ENCODE assay signal across 8 cellular contexts in the genomic region with DNA sequence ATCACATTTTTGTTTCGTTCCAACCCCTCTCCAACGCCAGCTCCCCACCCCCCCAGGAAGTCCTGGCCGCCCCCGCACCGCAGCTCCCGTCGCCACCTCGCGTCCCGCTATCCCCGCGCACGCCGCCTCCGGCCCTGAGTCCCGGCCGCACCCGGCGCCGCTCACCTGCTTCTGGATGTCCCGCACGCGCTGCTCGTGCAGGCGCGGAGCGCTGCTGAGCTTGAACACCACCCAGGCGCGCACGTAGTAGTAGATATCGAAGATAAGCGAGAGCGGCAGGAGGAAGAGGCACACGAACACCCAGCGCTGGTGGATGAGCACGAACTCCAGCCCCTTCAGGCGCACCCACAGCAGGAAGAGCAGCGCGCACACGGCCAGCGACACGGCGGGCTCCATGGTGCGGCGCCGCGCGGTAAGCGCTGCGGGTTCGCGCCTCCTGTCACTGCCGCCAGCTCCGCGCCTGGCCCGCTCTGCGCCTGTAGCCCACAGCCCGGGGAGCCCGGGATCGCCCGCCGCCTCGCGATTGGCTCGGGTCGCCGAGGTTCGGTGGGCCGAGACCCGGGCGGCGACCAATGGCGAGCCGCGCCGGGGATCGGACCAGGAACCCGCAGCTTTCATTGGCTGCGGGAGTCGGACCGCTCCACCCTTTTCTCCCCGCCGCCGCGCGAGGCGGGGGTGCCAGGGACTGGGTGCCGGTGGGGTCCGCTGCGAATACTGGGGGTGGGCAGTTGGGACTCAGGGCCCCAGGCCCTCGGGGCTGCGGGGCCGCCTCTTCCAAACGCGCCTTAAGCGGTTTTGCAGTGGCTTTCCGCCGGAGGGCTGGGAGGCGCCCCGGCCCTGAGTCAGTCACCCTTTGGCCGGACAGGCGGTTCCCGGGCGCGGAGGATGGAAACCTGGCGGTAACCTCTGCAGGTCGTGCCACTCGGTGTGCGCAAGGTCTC. TPM values are rescaled to one million over a fixed set of nuclear protein-coding genes. Genes with fewer than 3 reads are reported as not detected.
A peak's percentile ranks its signal among the peaks of the same experiment; 100 is the strongest.
DNase-seq lines count a peak whose midpoint lies in the region; ATAC-seq, FAIRE-seq and TF ChIP-seq lines count a peak whose summit lies in the region.

A gene with protein sequence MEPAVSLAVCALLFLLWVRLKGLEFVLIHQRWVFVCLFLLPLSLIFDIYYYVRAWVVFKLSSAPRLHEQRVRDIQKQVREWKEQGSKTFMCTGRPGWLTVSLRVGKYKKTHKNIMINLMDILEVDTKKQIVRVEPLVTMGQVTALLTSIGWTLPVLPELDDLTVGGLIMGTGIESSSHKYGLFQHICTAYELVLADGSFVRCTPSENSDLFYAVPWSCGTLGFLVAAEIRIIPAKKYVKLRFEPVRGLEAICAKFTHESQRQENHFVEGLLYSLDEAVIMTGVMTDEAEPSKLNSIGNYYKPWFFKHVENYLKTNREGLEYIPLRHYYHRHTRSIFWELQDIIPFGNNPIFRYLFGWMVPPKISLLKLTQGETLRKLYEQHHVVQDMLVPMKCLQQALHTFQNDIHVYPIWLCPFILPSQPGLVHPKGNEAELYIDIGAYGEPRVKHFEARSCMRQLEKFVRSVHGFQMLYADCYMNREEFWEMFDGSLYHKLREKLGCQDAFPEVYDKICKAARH (minus strand): TSS at position 472 of the 941 bp plus-strand sequence. CDS start 76 bp downstream, at position 396.

- 0% methylated on average over 98 to 109 of the region's 109 CpGs for WGBS in pancreas, 2 donors

- H3K4me1 Mint-ChIP-seq in activated naive CD8-positive, alpha-beta T cell treated with anti-CD3 and anti-CD28 coated beads, Interleukin-2, amount 10 ng/mL, durations not matched to agents 7 days and 5 days: peaks cover 31% of the 10 kb centered on the region

- H3K9me3 ChIP-seq in HAP-1 (no peaks in the 10 kb centered on the region), MG63 (no peaks in the 10 kb centered on the region), pancreas (no peaks in the 10 kb centered on the region), tibial artery (no peaks in the 10 kb centered on the region)

- H3K27me3 Mint-ChIP-seq in activated naive CD8-positive, alpha-beta T cell treated with anti-CD3 and anti-CD28 coated beads, Interleukin-2, amount 10 ng/mL, durations not matched to agents 7 days and 5 days: peaks cover 22% of the 10 kb centered on the region

- peak within 1 kb of the TSS; percentile 96 for H3K4me3 Mint-ChIP-seq in activated naive CD8-positive, alpha-beta T cell treated with anti-CD3 and anti-CD28 coated beads, Interleukin-2, amount 10 ng/mL, durations not matched to agents 7 days and 5 days

- POLR2A ChIA-PET in activated naive CD8-positive, alpha-beta T cell treated with anti-CD3 and anti-CD28 coated beads, Interleukin-2, amount 10 ng/mL, durations not matched to agents 7 days and 5 days (lab: Charles Lee): interaction anchor here (0.6 to 1.9 kb wide), 4 partner anchors 14 to 86 kb away, joined by 3 to 6 read pairs (median 5); a partner anchor contains a TSS

- DNase-seq in GM04504 (ENCODE audit: low read depth) (peak; percentile 66), HAP-1 (ENCODE audit: low spot score in 2 of 2) (peak; percentile 85 to 90), MG63 (peak; percentile 92), SKM-1 treated with dmso at 0.1 percent for 144 hours (lab: John Stamatoyannopoulos, UW; ENCODE audit: unreplicated experiment) (peak; percentile 77), Right ventricle myocardium inferior (ENCODE audit: missing footprints) (peak; percentile 92), pancreas (peak; percentile 69 to 94 (median 82)), tibial artery (peak; percentile 80 to 89)
- peak; percentile 86 for DNase-seq in activated naive CD8-positive, alpha-beta T cell treated with anti-CD3 and anti-CD28 coated beads, Interleukin-2, amount 10 ng/mL, durations not matched to agents 7 days and 5 days

- in situ Hi-C loops in HAP-1 (cut with MboI; ENCODE audit: low sequenced_read_pairs): no loop called here

- H3K36me3 ChIP-seq in HAP-1 (replicated peaks) (peaks cover 27% of the 10 kb centered on the region), MG63 (peaks cover 39% of the 10 kb centered on the region), pancreas (no peaks in the 10 kb centered on the region), tibial artery (peaks cover 0 to 5% (median 0%) of the 10 kb centered on the region in 3 donors)

- H3K9me3 Mint-ChIP-seq in activated naive CD8-positive, alpha-beta T cell treated with anti-CD3 and anti-CD28 coated beads, Interleukin-2, amount 10 ng/mL, durations not matched to agents 7 days and 5 days: no peaks in the 10 kb centered on the region

- no peak for FAIRE-seq in pancreas (lab: Jason Lieb, UNC)

- H3K27ac ChIP-seq in pancreas (peak within 1 kb of the TSS in 3 of 4 donors; percentile 35 to 74 (median 69)), tibial artery (peak within 1 kb of the TSS; percentile 54 to 62)

- H3K4me3 ChIP-seq in HAP-1 (peak within 1 kb of the TSS; percentile 84), MG63 (peak within 1 kb of the TSS; percentile 97), pancreas (peak within 1 kb of the TSS; percentile 47 to 93 (median 82)), tibial artery (peak within 1 kb of the TSS; percentile 70 to 92)

- peak within 1 kb of the TSS; percentile 87 for H3K27ac Mint-ChIP-seq in activated naive CD8-positive, alpha-beta T cell treated with anti-CD3 and anti-CD28 coated beads, Interleukin-2, amount 10 ng/mL, durations not matched to agents 7 days and 5 days

- peak; percentile 96 for ATAC-seq in activated naive CD8-positive, alpha-beta T cell treated with anti-CD3 and anti-CD28 coated beads, Interleukin-2, amount 10 ng/mL, durations not matched to agents 7 days and 5 days (ENCODE audit: low read depth)
- peak; percentile 98 for ATAC-seq in Right ventricle myocardium inferior
- ATAC-seq in pancreas: peak; percentile 90 to 94 (median 91)

- H3K27me3 ChIP-seq in HAP-1 (ENCODE audit: low read depth) (no peaks in the 10 kb centered on the region), MG63 (no peaks in the 10 kb centered on the region), pancreas (no peaks in the 10 kb centered on the region), tibial artery (no peaks in the 10 kb centered on the region)

- H3K4me1 ChIP-seq in HAP-1 (peaks cover 36% of the 10 kb centered on the region), pancreas (peaks cover 12 to 33% (median 14%) of the 10 kb centered on the region in 3 donors), tibial artery (peaks cover 0 to 42% (median 16%) of the 10 kb centered on the region in 4 donors)

- no peak for TF ChIP-seq CTCF in pancreas (IDR thresholded peaks at IDR 0.05)
- no peak for TF ChIP-seq CTCF in tibial artery (IDR thresholded peaks at IDR 0.05)

- peaks cover 23% of the 10 kb centered on the region for H3K36me3 Mint-ChIP-seq in activated naive CD8-positive, alpha-beta T cell treated with anti-CD3 and anti-CD28 coated beads, Interleukin-2, amount 10 ng/mL, durations not matched to agents 7 days and 5 days

- intact Hi-C loops in Right ventricle myocardium inferior (cut with DNase I): loop anchor here (5.0 kb wide), 1 partner anchor 60 kb away; no protein-coding TSS in a partner anchor
- intact Hi-C loops in pancreas (cut with DNase I): no loop called here
- intact Hi-C loops in tibial artery (cut with DNase I; ENCODE audit: low total_unique reads): no loop called here

RNA-seq across cellular contexts. Expression of the gene that starts here (rescaled TPM):
- total RNA-seq in MG63 (2014; rRNA removed; shearing (Covaris generic); ENCODE audit: low replicate concordance): 165 and 174 TPM in 2 replicates
- total RNA-seq in activated naive CD8-positive, alpha-beta T cell treated with anti-CD3 and anti-CD28 coated beads, Interleukin-2, amount 10 ng/mL, durations not matched to agents 7 days and 5 days: 10 to 100 TPM; 55.9 to 60.8 TPM
- total RNA-seq in Right ventricle myocardium inferior (12.0 TPM), pancreas (10 to 100 TPM; 10.6 to 64.7 (median 38.5) TPM)
- polyA plus RNA-seq in pancreas: 10 to 100 TPM; 10.6 to 11.3 TPM

Comparison
In these comparisons a context has a peak if more than half of its experiments do, and no peak if none do; other contexts are left out.
1. Peak in every context shown above with its lines: DNase-seq, ATAC-seq, H3K4me3 ChIP-seq and H3K27ac ChIP-seq.